Comparison of ENCODE assay signal across 2 cellular contexts in the genomic region with DNA sequence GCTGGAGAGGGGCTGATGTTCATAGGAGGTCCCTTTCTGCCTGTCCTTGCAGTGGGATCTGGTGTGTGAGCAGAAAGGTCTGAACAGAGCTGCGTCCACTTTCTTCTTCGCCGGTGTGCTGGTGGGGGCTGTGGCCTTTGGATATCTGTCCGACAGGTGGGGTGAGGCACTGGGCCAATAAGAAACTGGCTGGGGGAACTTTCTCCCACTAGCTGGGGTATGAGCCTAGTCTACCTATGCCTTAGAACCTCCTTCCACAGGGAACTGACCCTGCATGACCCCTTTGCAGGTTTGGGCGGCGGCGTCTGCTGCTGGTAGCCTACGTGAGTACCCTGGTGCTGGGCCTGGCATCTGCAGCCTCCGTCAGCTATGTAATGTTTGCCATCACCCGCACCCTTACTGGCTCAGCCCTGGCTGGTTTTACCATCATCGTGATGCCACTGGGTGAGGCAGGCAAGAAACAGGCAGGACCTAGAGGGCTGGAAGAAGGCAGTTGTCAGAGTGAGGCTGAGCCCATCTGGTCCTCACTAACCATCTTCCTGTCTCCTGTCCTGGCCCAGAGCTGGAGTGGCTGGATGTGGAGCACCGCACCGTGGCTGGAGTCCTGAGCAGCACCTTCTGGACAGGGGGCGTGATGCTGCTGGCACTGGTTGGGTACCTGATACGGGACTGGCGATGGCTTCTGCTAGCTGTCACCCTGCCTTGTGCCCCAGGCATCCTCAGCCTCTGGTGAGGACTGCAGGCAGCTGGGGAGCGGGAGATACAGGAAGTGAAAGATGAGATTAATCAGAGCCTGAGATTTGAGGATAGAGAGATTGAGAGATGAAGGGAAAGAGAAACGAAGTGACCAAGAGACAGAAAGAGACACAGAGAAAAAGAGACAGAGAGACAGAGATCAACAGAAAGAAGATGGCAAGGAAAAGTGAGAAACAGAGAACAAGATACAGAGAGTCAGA.
A peak's percentile ranks its signal among the peaks of the same experiment; 100 is the strongest.
TF ChIP-seq lines count a peak whose summit lies in the region.

No MANE protein-coding gene starts in this region.

TF ChIP-seq in SK-N-SH, 30 proteins besides CTCF, POLR2A, EP300 and RAD21:
- TF ChIP-seq EZH2phosphoT487 (IDR thresholded peaks at IDR 0.05; ENCODE audit: borderline replicate concordance, low read depth) (no peak), GATA2 (CRISPR knock-in tag; IDR thresholded peaks at IDR 0.05) (peak; percentile 63)

TF ChIP-seq in HepG2, 621 proteins besides CTCF, POLR2A, EP300 and RAD21 (continues in another document):
- TF ChIP-seq FOXJ3 (CRISPR knock-in tag; IDR thresholded peaks at IDR 0.05; ENCODE audit: borderline replicate concordance) (no peak), STAG1 (CRISPR knock-in tag; IDR thresholded peaks at IDR 0.05) (peak; percentile 39; the same call in 1 of the 2 replicates), ZBTB34 (CRISPR knock-in tag; IDR thresholded peaks at IDR 0.05) (no peak), KDM5B (CRISPR knock-in tag; IDR thresholded peaks at IDR 0.05; ENCODE audit: borderline replicate concordance) (0 out of 2 replicates have a peak, but pooled peaks have one; percentile 38), FOXM1 (CRISPR knock-in tag; IDR thresholded peaks at IDR 0.05) (no peak), THAP8 (CRISPR knock-in tag; IDR thresholded peaks at IDR 0.05; ENCODE audit: borderline replicate concordance) (no peak), TMF1 (CRISPR knock-in tag; IDR thresholded peaks at IDR 0.05; ENCODE audit: low read depth) (no peak), MTA1 (CRISPR knock-in tag; IDR thresholded peaks at IDR 0.05; ENCODE audit: borderline replicate concordance) (no peak), ZNF367 (CRISPR knock-in tag; IDR thresholded peaks at IDR 0.05; ENCODE audit: borderline replicate concordance) (no peak), ZNF510 (CRISPR knock-in tag; IDR thresholded peaks at IDR 0.05; ENCODE audit: low read depth) (no peak), ZSCAN9 (CRISPR knock-in tag; IDR thresholded peaks at IDR 0.05; ENCODE audit: borderline replicate concordance) (no peak), FOXO4 (CRISPR knock-in tag; conservative IDR thresholded peaks at IDR 0.05) (0 out of 2 replicates have a peak, but pooled peaks have one; percentile 66), NFIC (IDR thresholded peaks at IDR 0.05; ENCODE audit: low read length) (no peak), ZNF451 (CRISPR knock-in tag; IDR thresholded peaks at IDR 0.05) (no peak), AKAP8 (CRISPR knock-in tag; IDR thresholded peaks at IDR 0.05) (no peak), KDM3A (CRISPR knock-in tag; IDR thresholded peaks at IDR 0.05; ENCODE audit: low read depth) (no peak), ZNF710 (CRISPR knock-in tag; IDR thresholded peaks at IDR 0.05; ENCODE audit: borderline replicate concordance) (0 out of 2 replicates have a peak, but pooled peaks have one; percentile 34), HIVEP1 (CRISPR knock-in tag; IDR thresholded peaks at IDR 0.05) (0 out of 2 replicates have a peak, but pooled peaks have one; percentile 42), PHF5A (CRISPR knock-in tag; IDR thresholded peaks at IDR 0.05; ENCODE audit: low read depth, unreplicated experiment) (no peak), LCORL (IDR thresholded peaks at IDR 0.05) (no peak), LCORL (CRISPR knock-in tag; IDR thresholded peaks at IDR 0.05) (0 out of 2 replicates have a peak, but pooled peaks have one; percentile 17), PRMT3 (CRISPR knock-in tag; IDR thresholded peaks at IDR 0.05; ENCODE audit: borderline replicate concordance, low read depth) (no peak), SP5 (CRISPR knock-in tag; IDR thresholded peaks at IDR 0.05; ENCODE audit: borderline replicate concordance, low read depth) (no peak), ZNF263 (CRISPR knock-in tag; IDR thresholded peaks at IDR 0.05) (no peak), JARID2 (CRISPR knock-in tag; IDR thresholded peaks at IDR 0.05; ENCODE audit: insufficient replicate concordance) (no peak), SNRNP70 (IDR thresholded peaks at IDR 0.05; ENCODE audit: low read depth, low read length) (no peak), NR0B2 (CRISPR knock-in tag; IDR thresholded peaks at IDR 0.05) (0 out of 2 replicates have a peak, but pooled peaks have one; percentile 40), GMEB2 (CRISPR knock-in tag; IDR thresholded peaks at IDR 0.05; ENCODE audit: low read depth) (no peak), MAF1 (CRISPR knock-in tag; IDR thresholded peaks at IDR 0.05; ENCODE audit: borderline replicate concordance) (no peak), ZNF160 (CRISPR knock-in tag; IDR thresholded peaks at IDR 0.05) (no peak), ZNF558 (CRISPR knock-in tag; IDR thresholded peaks at IDR 0.05; ENCODE audit: borderline replicate concordance) (no peak), HMGXB3 (CRISPR knock-in tag; IDR thresholded peaks at IDR 0.05; ENCODE audit: borderline replicate concordance) (no peak), ZSCAN29 (CRISPR knock-in tag; conservative IDR thresholded peaks at IDR 0.05) (no peak), ZNF136 (CRISPR knock-in tag; IDR thresholded peaks at IDR 0.05; ENCODE audit: low read depth) (no peak)
- TF ChIP-seq, protein P1, sequence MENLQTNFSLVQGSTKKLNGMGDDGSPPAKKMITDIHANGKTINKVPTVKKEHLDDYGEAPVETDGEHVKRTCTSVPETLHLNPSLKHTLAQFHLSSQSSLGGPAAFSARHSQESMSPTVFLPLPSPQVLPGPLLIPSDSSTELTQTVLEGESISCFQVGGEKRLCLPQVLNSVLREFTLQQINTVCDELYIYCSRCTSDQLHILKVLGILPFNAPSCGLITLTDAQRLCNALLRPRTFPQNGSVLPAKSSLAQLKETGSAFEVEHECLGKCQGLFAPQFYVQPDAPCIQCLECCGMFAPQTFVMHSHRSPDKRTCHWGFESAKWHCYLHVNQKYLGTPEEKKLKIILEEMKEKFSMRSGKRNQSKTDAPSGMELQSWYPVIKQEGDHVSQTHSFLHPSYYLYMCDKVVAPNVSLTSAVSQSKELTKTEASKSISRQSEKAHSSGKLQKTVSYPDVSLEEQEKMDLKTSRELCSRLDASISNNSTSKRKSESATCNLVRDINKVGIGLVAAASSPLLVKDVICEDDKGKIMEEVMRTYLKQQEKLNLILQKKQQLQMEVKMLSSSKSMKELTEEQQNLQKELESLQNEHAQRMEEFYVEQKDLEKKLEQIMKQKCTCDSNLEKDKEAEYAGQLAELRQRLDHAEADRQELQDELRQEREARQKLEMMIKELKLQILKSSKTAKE (CRISPR knock-in tag; IDR thresholded peaks at IDR 0.05; ENCODE audit: borderline replicate concordance) = 0 out of 2 replicates have a peak, but pooled peaks have one; percentile 32
- TF ChIP-seq, protein P2, sequence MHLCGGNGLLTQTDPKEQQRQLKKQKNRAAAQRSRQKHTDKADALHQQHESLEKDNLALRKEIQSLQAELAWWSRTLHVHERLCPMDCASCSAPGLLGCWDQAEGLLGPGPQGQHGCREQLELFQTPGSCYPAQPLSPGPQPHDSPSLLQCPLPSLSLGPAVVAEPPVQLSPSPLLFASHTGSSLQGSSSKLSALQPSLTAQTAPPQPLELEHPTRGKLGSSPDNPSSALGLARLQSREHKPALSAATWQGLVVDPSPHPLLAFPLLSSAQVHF (CRISPR knock-in tag; IDR thresholded peaks at IDR 0.05) = no peak
- TF ChIP-seq, protein P3, sequence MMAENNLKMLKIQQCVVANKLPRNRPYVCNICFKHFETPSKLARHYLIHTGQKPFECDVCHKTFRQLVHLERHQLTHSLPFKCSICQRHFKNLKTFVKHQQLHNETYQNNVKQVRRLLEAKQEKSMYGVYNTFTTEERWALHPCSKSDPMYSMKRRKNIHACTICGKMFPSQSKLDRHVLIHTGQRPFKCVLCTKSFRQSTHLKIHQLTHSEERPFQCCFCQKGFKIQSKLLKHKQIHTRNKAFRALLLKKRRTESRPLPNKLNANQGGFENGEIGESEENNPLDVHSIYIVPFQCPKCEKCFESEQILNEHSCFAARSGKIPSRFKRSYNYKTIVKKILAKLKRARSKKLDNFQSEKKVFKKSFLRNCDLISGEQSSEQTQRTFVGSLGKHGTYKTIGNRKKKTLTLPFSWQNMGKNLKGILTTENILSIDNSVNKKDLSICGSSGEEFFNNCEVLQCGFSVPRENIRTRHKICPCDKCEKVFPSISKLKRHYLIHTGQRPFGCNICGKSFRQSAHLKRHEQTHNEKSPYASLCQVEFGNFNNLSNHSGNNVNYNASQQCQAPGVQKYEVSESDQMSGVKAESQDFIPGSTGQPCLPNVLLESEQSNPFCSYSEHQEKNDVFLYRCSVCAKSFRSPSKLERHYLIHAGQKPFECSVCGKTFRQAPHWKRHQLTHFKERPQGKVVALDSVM (CRISPR knock-in tag; IDR thresholded peaks at IDR 0.05) = 0 out of 2 replicates have a peak, but pooled peaks have one; percentile 11
